17 cellular contexts compared by ENCODE assay signal in genomic region chr2:42921162-42921550, GRCh38.
DNase-seq lines count a peak whose midpoint lies in the region; ATAC-seq and TF ChIP-seq lines count a peak whose summit lies in the region.
"Had no signal": no experiment of that assay in that cellular context is flagged by ENCODE, and none has a peak within 500 bp of the region (broad histone marks: within the 10 kb centered on the region; RNA-seq: fewer than 3 reads in every experiment).

No MANE protein-coding gene starts in this region.

- DNase-seq in GM12865 (ENCODE audit: low read depth) = no peak
- peak; percentile 73 for DNase-seq in WERI-Rb-1
- no peak for DNase-seq in mesothelial cell of epicardium (ENCODE audit: low spot score in 2 of 2, unreplicated experiment in 2 of 2)
- DNase-seq in DMS114 treated with DMSO at 0.1 percent for 48 hours (lab: John Stamatoyannopoulos, UW; ENCODE audit: unreplicated experiment) = no peak
- DNase-seq in NCI-H1092 (lab: John Stamatoyannopoulos, UW) = no peak
- DNase-seq in activated CD4-positive, alpha-beta memory T cell treated with anti-CD3 and anti-CD28 coated beads, Interleukin-2, amount 10 ng/mL, durations not matched to agents 7 days and 5 days = no peak
- DNase-seq: activated CD4-positive, alpha-beta T cell treated with anti-CD3 and anti-CD28 coated beads for 48 hours; CD4-positive, alpha-beta memory T cell; colonic mucosa; NCI-H1417; NCI-H2107; nephron progenitor cell; substantia nigra had no signal

- no peaks in the 10 kb centered on the region for H3K27me3 ChIP-seq in WERI-Rb-1 (ENCODE audit: insufficient read depth, low read depth, severe bottlenecking)
- H3K27me3 ChIP-seq: colonic mucosa had no signal

- H3K9me3 ChIP-seq in WERI-Rb-1 (ENCODE audit: severe bottlenecking) = no peaks in the 10 kb centered on the region
- H3K9me3 ChIP-seq: colonic mucosa had no signal

- peak overlapping the region; percentile 26 for H3K27ac Mint-ChIP-seq in mesothelial cell of epicardium
- no peak overlapping the region for H3K27ac Mint-ChIP-seq in activated CD4-positive, alpha-beta memory T cell treated with anti-CD3 and anti-CD28 coated beads, Interleukin-2, amount 10 ng/mL, durations not matched to agents 7 days and 5 days
- H3K27ac Mint-ChIP-seq: activated naive CD8-positive, alpha-beta T cell; CD4-positive, alpha-beta memory T cell; nephron progenitor cell had no signal

- H3K36me3 ChIP-seq in WERI-Rb-1 = no peaks in the 10 kb centered on the region
- H3K36me3 ChIP-seq: colonic mucosa had no signal

- H3K4me3 ChIP-seq in GM12865 (ENCODE audit: low read depth, low read length) (no peak overlapping the region), WERI-Rb-1 (ENCODE audit: low read depth, low read length) (no peak overlapping the region), skin epidermis (no peak overlapping the region)
- H3K4me3 ChIP-seq: colonic mucosa had no signal

- TF ChIP-seq CTCF in GM12865 (IDR thresholded peaks at IDR 0.05; ENCODE audit: insufficient read depth, low read depth, low read length, missing control alignments) = peak; percentile 10
- TF ChIP-seq CTCF in WERI-Rb-1 (IDR thresholded peaks at IDR 0.05; ENCODE audit: low read depth, low read length) = peak; percentile 59
- TF ChIP-seq CTCF in mesothelial cell of epicardium (IDR thresholded peaks at IDR 0.05; ENCODE audit: unreplicated experiment) = no peak

- no peaks in the 10 kb centered on the region for H3K27me3 Mint-ChIP-seq in mesothelial cell of epicardium (ENCODE audit: low read depth)
- peaks cover 15% of the 10 kb centered on the region for H3K27me3 Mint-ChIP-seq in activated CD4-positive, alpha-beta memory T cell treated with anti-CD3 and anti-CD28 coated beads, Interleukin-2, amount 10 ng/mL, durations not matched to agents 7 days and 5 days
- H3K27me3 Mint-ChIP-seq: activated naive CD8-positive, alpha-beta T cell had no signal

- peak overlapping the region; percentile 37 for H3K27ac ChIP-seq in WERI-Rb-1
- H3K27ac ChIP-seq in skin epidermis = peak overlapping the region in 13 of 21 experiments; percentile 24 to 95 (median 81)
- H3K27ac ChIP-seq: colonic mucosa had no signal

- no peak overlapping the region for H3K4me3 Mint-ChIP-seq in mesothelial cell of epicardium
- no peak overlapping the region for H3K4me3 Mint-ChIP-seq in activated CD4-positive, alpha-beta memory T cell treated with anti-CD3 and anti-CD28 coated beads, Interleukin-2, amount 10 ng/mL, durations not matched to agents 7 days and 5 days
- H3K4me3 Mint-ChIP-seq: activated naive CD8-positive, alpha-beta T cell; CD4-positive, alpha-beta memory T cell; nephron progenitor cell had no signal

- POLR2A ChIA-PET in activated CD4-positive, alpha-beta memory T cell treated with anti-CD3 and anti-CD28 coated beads, Interleukin-2, amount 10 ng/mL, durations not matched to agents 7 days and 5 days (lab: Charles Lee) = interaction anchor here (0.5 kb wide), 1 partner anchor 208 kb away, joined by 3 read pairs; no protein-coding TSS in a partner anchor

- no peaks in the 10 kb centered on the region for H3K9me3 Mint-ChIP-seq in mesothelial cell of epicardium
- H3K9me3 Mint-ChIP-seq in activated CD4-positive, alpha-beta memory T cell treated with anti-CD3 and anti-CD28 coated beads, Interleukin-2, amount 10 ng/mL, durations not matched to agents 7 days and 5 days = no peaks in the 10 kb centered on the region
- H3K9me3 Mint-ChIP-seq: CD4-positive, alpha-beta memory T cell; nephron progenitor cell had no signal

- CTCF ChIA-PET in activated CD4-positive, alpha-beta memory T cell treated with anti-CD3 and anti-CD28 coated beads, Interleukin-2, amount 10 ng/mL, durations not matched to agents 7 days and 5 days (lab: Charles Lee) = interaction anchor here (0.9 kb wide), 1 partner anchor 93 kb away, joined by 3 read pairs; no protein-coding TSS in a partner anchor

- no peak for ATAC-seq in activated CD4-positive, CD25-positive, alpha-beta regulatory T cell treated with anti-CD3 and anti-CD28 coated beads, Interleukin-2, amount 50 U/mL, for 24 hours
- ATAC-seq: Right ventricle myocardium inferior had no signal

- peaks cover 70% of the 10 kb centered on the region for H3K4me1 Mint-ChIP-seq in mesothelial cell of epicardium
- H3K4me1 Mint-ChIP-seq in activated CD4-positive, alpha-beta memory T cell treated with anti-CD3 and anti-CD28 coated beads, Interleukin-2, amount 10 ng/mL, durations not matched to agents 7 days and 5 days = no peaks in the 10 kb centered on the region
- H3K4me1 Mint-ChIP-seq: CD4-positive, alpha-beta memory T cell had no signal

- H3K36me3 Mint-ChIP-seq in mesothelial cell of epicardium = no peaks in the 10 kb centered on the region
- H3K36me3 Mint-ChIP-seq in activated CD4-positive, alpha-beta memory T cell treated with anti-CD3 and anti-CD28 coated beads, Interleukin-2, amount 10 ng/mL, durations not matched to agents 7 days and 5 days (ENCODE audit: low read depth) = no peaks in the 10 kb centered on the region
- H3K36me3 Mint-ChIP-seq: activated naive CD8-positive, alpha-beta T cell; CD4-positive, alpha-beta memory T cell had no signal
